ENCODE assay signal across 1 cellular context in genomic region chr12:122081697-122082221, GRCh38.
A peak's percentile ranks its signal among the peaks of the same experiment; 100 is the strongest.
TF ChIP-seq lines count a peak whose summit lies in the region.

No MANE protein-coding gene starts in this region.

TF ChIP-seq in GM12878, 131 proteins besides CTCF, POLR2A, EP300 and RAD21 (continued from another document):
- TF ChIP-seq CUX1 (IDR thresholded peaks at IDR 0.05; ENCODE audit: insufficient replicate concordance, low read depth, low read length) (no peak), SMAD5 (IDR thresholded peaks at IDR 0.05; ENCODE audit: low read depth) (no peak), EED (IDR thresholded peaks at IDR 0.05; ENCODE audit: low read depth) (peak; percentile 80), ZNF217 (IDR thresholded peaks at IDR 0.05) (no peak), ZZZ3 (IDR thresholded peaks at IDR 0.05; ENCODE audit: control insufficient read depth, insufficient read length, low read depth) (no peak), ZNF24 (IDR thresholded peaks at IDR 0.05) (no peak), FOXM1 (IDR thresholded peaks at IDR 0.05; ENCODE audit: low read depth, low read length) (0 out of 2 replicates have a peak, but pooled peaks have one; percentile 41), GABPA (IDR thresholded peaks at IDR 0.05; ENCODE audit: low read depth) (no peak), WRNIP1 (IDR thresholded peaks at IDR 0.05; ENCODE audit: borderline replicate concordance, low read depth, low read length) (no peak), SUZ12 (IDR thresholded peaks at IDR 0.05; ENCODE audit: unreplicated experiment) (no peak), RUNX3 (IDR thresholded peaks at IDR 0.05; ENCODE audit: low read length) (peak; percentile 89), IRF5 (IDR thresholded peaks at IDR 0.05; ENCODE audit: borderline replicate concordance) (no peak), LARP7 (IDR thresholded peaks at IDR 0.05) (no peak), KAT2A (conservative IDR thresholded peaks at IDR 0.05; ENCODE audit: control insufficient read depth, low read depth, low read length) (no peak), HDGF (IDR thresholded peaks at IDR 0.05) (no peak), EGR1 (IDR thresholded peaks at IDR 0.05; ENCODE audit: borderline replicate concordance in 1 of 2, low read depth in 2 of 2, low read length in 2 of 2) (no peak), NKRF (conservative IDR thresholded peaks at IDR 0.05) (no peak), SP1 (IDR thresholded peaks at IDR 0.05; ENCODE audit: low read depth, low read length) (no peak), HDAC2 (IDR thresholded peaks at IDR 0.05) (no peak), HSF1 (IDR thresholded peaks at IDR 0.05; ENCODE audit: low read depth, low read length) (no peak), MTA2 (IDR thresholded peaks at IDR 0.05; ENCODE audit: low read depth) (no peak), CHD2 (IDR thresholded peaks at IDR 0.05; ENCODE audit: borderline replicate concordance, low read depth, low read length) (no peak), ZNF622 (IDR thresholded peaks at IDR 0.05) (no peak), BCLAF1 (IDR thresholded peaks at IDR 0.05) (no peak), MXI1 (IDR thresholded peaks at IDR 0.05; ENCODE audit: low read depth, low read length) (no peak), CHD4 (IDR thresholded peaks at IDR 0.05) (peak; percentile 57; the same call in 1 of the 2 replicates), RELB (IDR thresholded peaks at IDR 0.05; ENCODE audit: low read depth) (0 out of 2 replicates have a peak, but pooled peaks have one; percentile 49)
- TF ChIP-seq, protein P1, sequence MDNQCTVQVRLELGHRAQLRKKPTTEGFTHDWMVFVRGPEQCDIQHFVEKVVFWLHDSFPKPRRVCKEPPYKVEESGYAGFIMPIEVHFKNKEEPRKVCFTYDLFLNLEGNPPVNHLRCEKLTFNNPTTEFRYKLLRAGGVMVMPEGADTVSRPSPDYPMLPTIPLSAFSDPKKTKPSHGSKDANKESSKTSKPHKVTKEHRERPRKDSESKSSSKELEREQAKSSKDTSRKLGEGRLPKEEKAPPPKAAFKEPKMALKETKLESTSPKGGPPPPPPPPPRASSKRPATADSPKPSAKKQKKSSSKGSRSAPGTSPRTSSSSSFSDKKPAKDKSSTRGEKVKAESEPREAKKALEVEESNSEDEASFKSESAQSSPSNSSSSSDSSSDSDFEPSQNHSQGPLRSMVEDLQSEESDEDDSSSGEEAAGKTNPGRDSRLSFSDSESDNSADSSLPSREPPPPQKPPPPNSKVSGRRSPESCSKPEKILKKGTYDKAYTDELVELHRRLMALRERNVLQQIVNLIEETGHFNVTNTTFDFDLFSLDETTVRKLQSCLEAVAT (IDR thresholded peaks at IDR 0.05) = no peak
- TF ChIP-seq, protein P2, sequence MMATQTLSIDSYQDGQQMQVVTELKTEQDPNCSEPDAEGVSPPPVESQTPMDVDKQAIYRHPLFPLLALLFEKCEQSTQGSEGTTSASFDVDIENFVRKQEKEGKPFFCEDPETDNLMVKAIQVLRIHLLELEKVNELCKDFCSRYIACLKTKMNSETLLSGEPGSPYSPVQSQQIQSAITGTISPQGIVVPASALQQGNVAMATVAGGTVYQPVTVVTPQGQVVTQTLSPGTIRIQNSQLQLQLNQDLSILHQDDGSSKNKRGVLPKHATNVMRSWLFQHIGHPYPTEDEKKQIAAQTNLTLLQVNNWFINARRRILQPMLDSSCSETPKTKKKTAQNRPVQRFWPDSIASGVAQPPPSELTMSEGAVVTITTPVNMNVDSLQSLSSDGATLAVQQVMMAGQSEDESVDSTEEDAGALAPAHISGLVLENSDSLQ (IDR thresholded peaks at IDR 0.05) = peak; percentile 37; the same call in 1 of the 2 replicates
